ENCODE assay signal across 28 cellular contexts in the genomic region with DNA sequence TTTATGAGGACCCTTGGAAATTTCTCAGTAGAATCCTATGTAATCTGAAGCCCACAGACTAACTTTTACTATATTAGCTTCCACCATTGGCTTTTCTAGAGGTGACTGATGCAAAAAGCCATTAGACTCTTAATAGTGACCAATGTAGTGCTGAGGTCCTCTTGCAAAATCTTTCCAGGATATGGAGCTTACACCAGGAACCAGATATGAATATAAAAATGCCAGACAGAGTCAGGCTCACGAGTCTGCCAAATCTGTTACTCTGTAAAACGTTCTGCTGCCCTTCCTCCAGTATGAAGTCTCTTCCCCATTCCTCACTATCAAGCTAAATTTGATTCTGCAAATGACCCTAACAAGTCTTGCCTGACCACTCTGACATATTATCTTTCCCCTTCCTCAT.
"Had no signal": no experiment of that assay in that cellular context is flagged by ENCODE, and none has a peak within 500 bp of the region (broad histone marks: within the 10 kb centered on the region; RNA-seq: fewer than 3 reads in every experiment).

No MANE protein-coding gene starts in this region.

- H3K9me3 Mint-ChIP-seq: neural progenitor cell had no signal

- H3K27me3 Mint-ChIP-seq: stimulated activated naive B cell treated with anti-CD40 and anti-IgM and Interleukin-4, amounts not matched to agents 10 μg/mL and 1 μg/mL and 100 μg/mL, for 72 hours had no signal

- H3K9ac ChIP-seq: neural progenitor cell, parathyroid adenoma had no signal

- H3K4me3 ChIP-seq: lower lobe of right lung, neural progenitor cell, psoas muscle, skin epidermis, stomach, testis, thyroid gland, transverse colon, upper lobe of left lung, vagina had no signal

- H3K9me3 ChIP-seq: lower lobe of right lung, neutrophil, psoas muscle, stomach, testis, thyroid gland, transverse colon, upper lobe of left lung, vagina had no signal

- H2AFZ ChIP-seq: neural progenitor cell, parathyroid adenoma had no signal

- H3K36me3 Mint-ChIP-seq: immature natural killer cell; naive thymus-derived CD8-positive, alpha-beta T cell; neural progenitor cell; stimulated activated naive B cell treated with anti-CD40 and anti-IgM and Interleukin-4, amounts not matched to agents 10 μg/mL and 1 μg/mL and 100 μg/mL, for 72 hours had no signal

- H3K27ac Mint-ChIP-seq: immature natural killer cell; naive thymus-derived CD8-positive, alpha-beta T cell; nephron; neural progenitor cell; stimulated activated naive B cell treated with anti-CD40 and anti-IgM and Interleukin-4, amounts not matched to agents 10 μg/mL and 1 μg/mL and 100 μg/mL, for 72 hours had no signal

- H3K4me1 Mint-ChIP-seq: immature natural killer cell; naive thymus-derived CD8-positive, alpha-beta T cell; neural progenitor cell; stimulated activated naive B cell treated with anti-CD40 and anti-IgM and Interleukin-4, amounts not matched to agents 10 μg/mL and 1 μg/mL and 100 μg/mL, for 72 hours had no signal

- H3K4me3 Mint-ChIP-seq: immature natural killer cell; naive thymus-derived CD8-positive, alpha-beta T cell; nephron; neural progenitor cell; stimulated activated naive B cell treated with anti-CD40 and anti-IgM and Interleukin-4, amounts not matched to agents 10 μg/mL and 1 μg/mL and 100 μg/mL, for 72 hours had no signal

- DNase-seq: hypothalamus; immature natural killer cell; kidney; left colon; lower lobe of right lung; mammary epithelial cell; mesenchymal stem cell; naive thymus-derived CD8-positive, alpha-beta T cell; occipital lobe; psoas muscle; stimulated activated CD4-positive, alpha-beta T cell treated with anti-CD3 and anti-CD28 coated beads, Interleukin-12 subunit alpha, Interleukin-12 subunit beta, amount 100 ng/mL, for 4 hours; stimulated activated CD4-positive, alpha-beta T cell treated with anti-CD3 and anti-CD28 coated beads, Interleukin-15, amount 100 ng/mL, for 24 hours; stimulated activated CD4-positive, alpha-beta T cell treated with anti-CD3 and anti-CD28 coated beads, Interleukin-2, amount 100 ng/mL, for 24 hours; stimulated activated CD4-positive, alpha-beta T cell treated with anti-CD3 and anti-CD28 coated beads, Interleukin-4, amount 100 ng/mL, for 1 hour; stimulated activated naive B cell treated with anti-CD40 and anti-IgM and Interleukin-4, amounts not matched to agents 10 μg/mL and 1 μg/mL and 100 μg/mL, for 72 hours; stimulated activated naive CD8-positive, alpha-beta T cell treated with anti-CD3 and anti-CD28 coated beads, Interleukin-15, Interleukin-2, amounts not matched to agents 100 U/mL and 50 U/mL, for 24 hours; stomach; testis; thyroid gland; transverse colon had no signal

- H3K79me2 ChIP-seq: parathyroid adenoma had no signal

- H3K36me3 ChIP-seq: lower lobe of right lung, neural progenitor cell, neutrophil, stomach, thyroid gland, transverse colon, upper lobe of left lung, vagina had no signal

- H3K4me1 ChIP-seq: lower lobe of right lung, neural progenitor cell, parathyroid adenoma, psoas muscle, stomach, testis, thyroid gland, transverse colon, upper lobe of left lung, vagina had no signal

- ATAC-seq: left colon; lower lobe of right lung; naive thymus-derived CD8-positive, alpha-beta T cell; psoas muscle; sciatic nerve; stimulated activated naive B cell treated with anti-CD40 and anti-IgM and Interleukin-4, amounts not matched to agents 10 μg/mL and 1 μg/mL and 100 μg/mL, for 72 hours; stimulated activated naive CD8-positive, alpha-beta T cell treated with anti-CD3 and anti-CD28 coated beads, Interleukin-15, Interleukin-2, amounts not matched to agents 100 U/mL and 50 U/mL, for 24 hours had no signal

- H3K27me3 ChIP-seq: neural progenitor cell, neutrophil, stomach, testis, thyroid gland, transverse colon, upper lobe of left lung, vagina had no signal

- H3K4me2 ChIP-seq: neural progenitor cell had no signal

- H3K27ac ChIP-seq: lower lobe of right lung, neural progenitor cell, neutrophil, parathyroid adenoma, psoas muscle, skin epidermis, stomach, testis, thyroid gland, transverse colon, upper lobe of left lung, vagina had no signal
